11 cellular contexts compared by ENCODE assay signal in genomic region chr1:177789956-177790355, GRCh38.
"Had no signal": no experiment of that assay in that cellular context is flagged by ENCODE, and none has a peak within 500 bp of the region (broad histone marks: within the 10 kb centered on the region; RNA-seq: fewer than 3 reads in every experiment).

No MANE protein-coding gene starts in this region.

- FAIRE-seq: H1, H54, K562 had no signal

- H3K27ac ChIP-seq: HL-60 had no signal

- DNase-seq: H9, HCEC 1CT, HFFc6, IMR-90, Karpas-422, KG1 had no signal

- ATAC-seq: GM23338, K562 had no signal

- H3K4me2 ChIP-seq: GM23338 had no signal

- H2AFZ ChIP-seq: GM23338 had no signal

- H3K4me3 ChIP-seq: GM23338, K562 had no signal
